In the genomic region with DNA sequence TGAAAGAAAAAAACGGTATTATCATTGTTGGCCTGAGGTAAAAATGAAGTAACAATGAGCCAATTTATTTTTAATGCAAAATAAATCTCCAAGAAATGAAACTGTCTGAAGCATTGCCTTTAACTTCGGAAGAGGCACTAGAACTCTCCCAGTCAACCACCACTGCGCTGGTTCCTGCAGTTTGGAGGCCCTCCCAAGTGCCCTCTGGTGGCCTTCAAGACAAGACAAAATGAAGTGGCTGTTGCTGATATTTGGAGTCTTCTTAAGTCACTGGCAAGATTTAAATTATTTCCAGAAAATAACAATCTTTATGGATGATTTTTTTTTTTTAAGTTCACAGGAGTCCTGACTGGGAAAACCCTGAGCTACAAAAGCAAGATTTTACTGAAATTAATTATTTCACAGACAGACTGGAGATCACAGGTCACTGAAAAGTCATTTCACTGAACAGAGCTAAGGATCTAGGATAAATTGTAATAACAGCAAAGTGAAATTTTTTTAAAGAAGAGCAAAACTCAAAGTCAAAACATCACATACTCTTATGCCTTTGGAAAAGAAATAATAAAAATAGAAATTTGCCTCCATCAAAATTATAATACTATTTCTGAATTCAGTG, we compare ENCODE assay signal across 8 cellular contexts. TPM values are rescaled to one million over a fixed set of nuclear protein-coding genes. Genes with fewer than 3 reads are reported as not detected.
DNase-seq lines count a peak whose midpoint lies in the region; ATAC-seq and TF ChIP-seq lines count a peak whose summit lies in the region.

No MANE protein-coding gene starts in this region.

- POLR2A ChIA-PET in Panc1 (lab: Charles Lee) = no interaction called here

- H3K4me3 Mint-ChIP-seq in brain (peak overlapping the region in 1 of 5 experiments; percentile 2), immature natural killer cell (no peak overlapping the region)

- H3K36me3 ChIP-seq in Panc1 (ENCODE audit: control insufficient read depth, insufficient read depth, low read length) = peaks cover 7% of the 10 kb centered on the region

- in situ Hi-C loops in Panc1 (cut with HindIII; ENCODE audit: low pct_unique_long_range_greater_than_20kb, low sequenced_read_pairs) = no loop called here

- H3K27me3 Mint-ChIP-seq in brain (no peaks in the 10 kb centered on the region), immature natural killer cell (ENCODE audit: low read depth in 3 of 3) (peaks cover 0 to 1% (median 0%) of the 10 kb centered on the region in 3 donors)

- BruUV-seq in Panc1 (replicated peaks; lab: Mats Ljungman, UMichigan) = no TSS peak

- no peak overlapping the region for H3K4me3 ChIP-seq in Panc1 (ENCODE audit: low read depth in 2 of 2, low read length in 2 of 2)

- CTCF ChIA-PET in Panc1 (lab: Charles Lee) = interaction anchor here (0.7 kb wide), 2 partner anchors 236 to 275 kb away, joined by 3 read pairs; no protein-coding TSS in a partner anchor

- peaks cover 71% of the 10 kb centered on the region for H3K4me1 Mint-ChIP-seq in brain
- H3K4me1 Mint-ChIP-seq in immature natural killer cell = peaks cover 13 to 29% of the 10 kb centered on the region in 2 donors

- intact Hi-C loops in Panc1 (cut with micrococcal nuclease; ENCODE audit: unreplicated experiment) = loop anchor here (1.0 kb wide), 1 partner anchor 409 kb away; no protein-coding TSS in a partner anchor

- H3K27ac Mint-ChIP-seq in brain (peak overlapping the region in 2 of 5 experiments; percentile 15 to 16), immature natural killer cell (peak overlapping the region in 1 of 6 donors; percentile 9)

- no peaks in the 10 kb centered on the region for H3K4me1 ChIP-seq in Panc1 (ENCODE audit: control insufficient read depth, insufficient read depth, low read length)

- H3K27ac ChIP-seq in Panc1 (ENCODE audit: low read length) = no peak overlapping the region

- no peaks in the 10 kb centered on the region for H3K27me3 ChIP-seq in Panc1 (ENCODE audit: control insufficient read depth, insufficient read depth, low read length)

- H3K36me3 Mint-ChIP-seq in brain (peaks cover 59% of the 10 kb centered on the region), immature natural killer cell (peaks cover 17 to 51% (median 27%) of the 10 kb centered on the region in 3 donors)

- peak; percentile 88 for ATAC-seq in Panc1
- ATAC-seq in GM19023 (IDR thresholded peaks at IDR 0.05; ENCODE audit: unreplicated experiment) = no peak
- no peak for ATAC-seq in HG02759 (IDR thresholded peaks at IDR 0.05; ENCODE audit: unreplicated experiment)

- H3K9me3 Mint-ChIP-seq in brain = no peaks in the 10 kb centered on the region
- H3K9me3 Mint-ChIP-seq in immature natural killer cell = no peaks in the 10 kb centered on the region

- TF ChIP-seq CTCF in Panc1 (IDR thresholded peaks at IDR 0.05) (peak; percentile 78), brain (conservative IDR thresholded peaks at IDR 0.05) (peak; percentile 81 to 85)

- DNase-seq in DMS114 treated with DMSO at 0.1 percent for 48 hours (lab: John Stamatoyannopoulos, UW; ENCODE audit: unreplicated experiment) (peak; percentile 21), HT-29 (ENCODE audit: low spot score) (peak; percentile 58), Panc1 (ENCODE audit: low read depth, low spot score) (peak; percentile 22), immature natural killer cell (peak; percentile 12 to 48 (median 14))
- peak; percentile 10 to 15 for DNase-seq in stimulated activated CD4-positive, alpha-beta T cell treated with anti-CD3 and anti-CD28 coated beads, Interleukin-2, amount 100 ng/mL, for 48 hours

- H3K9me3 ChIP-seq in Panc1 (ENCODE audit: control insufficient read depth, insufficient read depth, low read depth, low read length) = no peaks in the 10 kb centered on the region

RNA-seq across cellular contexts. Expression of gene DICER1, which starts 58.2 kb away (rescaled TPM):
- total RNA-seq in HT-29 (2014; rRNA removed; shearing (Covaris generic)) = 11.2 and 14.0 TPM in 2 replicates
- 32.7 TPM for total RNA-seq in Panc1 (2021; ENCODE audit: unreplicated experiment)
- 11.9 TPM for polyA plus RNA-seq in Panc1 (2012; ENCODE audit: insufficient read length)
- polyA plus RNA-seq in brain (ENCODE audit: insufficient read depth, low read depth, low replicate concordance) (5.9 TPM), immature natural killer cell (10 to 100 TPM in 1 of 3 donors, 1 to 10 TPM in 2; 6.5 to 11.7 (median 7.0) TPM)
